25 cellular contexts compared by ENCODE assay signal in genomic region chr22:22058649-22059475, GRCh38.
DNase-seq lines count a peak whose midpoint lies in the region; ATAC-seq, FAIRE-seq and TF ChIP-seq lines count a peak whose summit lies in the region.
"Had no signal": no experiment of that assay in that cellular context is flagged by ENCODE, and none has a peak within 500 bp of the region (broad histone marks: within the 10 kb centered on the region; RNA-seq: fewer than 3 reads in every experiment).

No MANE protein-coding gene starts in this region.

- H3K23ac ChIP-seq in H1 (ENCODE audit: insufficient read length), result no peak overlapping the region

- no peaks in the 10 kb centered on the region for H3K36me3 Mint-ChIP-seq in activated T-cell treated with anti-CD3 and anti-CD28 coated beads, Interleukin-2, amount 50 U/mL, for 24 hours (ENCODE audit: low read depth)
- H3K36me3 Mint-ChIP-seq: natural killer cell had no signal

- H3K4me3 Mint-ChIP-seq in activated T-cell treated with anti-CD3 and anti-CD28 coated beads, Interleukin-2, amount 50 U/mL, for 24 hours, result no peak overlapping the region
- H3K4me3 Mint-ChIP-seq: activated CD4-positive, alpha-beta memory T cell treated with anti-CD3 and anti-CD28 coated beads, Interleukin-2, amount 10 ng/mL, durations not matched to agents 7 days and 5 days; HFFc6; natural killer cell; stimulated activated naive CD8-positive, alpha-beta T cell treated with anti-CD3 and anti-CD28 coated beads, Interleukin-15, amount 100 ng/mL, for 72 hours had no signal

- H3K56ac ChIP-seq in H1 (replicated peaks; ENCODE audit: insufficient read length, low read depth, low read length), result no peak overlapping the region

- no peak for TF ChIP-seq EP300 in H1 (IDR thresholded peaks at IDR 0.05; ENCODE audit: borderline replicate concordance in 1 of 2, low read depth in 2 of 2, low read length in 2 of 2)

- H3K18ac ChIP-seq in H1 (ENCODE audit: extremely low read depth, low read length), result no peak overlapping the region

- no peak overlapping the region for H3K27ac ChIP-seq in H1 (ENCODE audit: low read depth, low read length)
- H3K27ac ChIP-seq: pancreas, right atrium auricular region, tibial artery had no signal

- peaks cover 56% of the 10 kb centered on the region for H3K27me3 Mint-ChIP-seq in activated T-cell treated with anti-CD3 and anti-CD28 coated beads, Interleukin-2, amount 50 U/mL, for 24 hours

- no peak overlapping the region for H4K5ac ChIP-seq in H1 (ENCODE audit: insufficient read length, low read depth, low read length)

- TF ChIP-seq RAD21 in H1 (IDR thresholded peaks at IDR 0.05 in 1 of 2, conservative IDR thresholded peaks at IDR 0.05 in 1 of 2; ENCODE audit: low read depth in 2 of 2, low read length in 2 of 2), result no peak

- H3K23me2 ChIP-seq in H1 (ENCODE audit: low read depth, low read length), result no peaks in the 10 kb centered on the region

- H3K4me1 Mint-ChIP-seq in activated T-cell treated with anti-CD3 and anti-CD28 coated beads, Interleukin-2, amount 50 U/mL, for 24 hours (ENCODE audit: low read depth), result no peaks in the 10 kb centered on the region
- H3K4me1 Mint-ChIP-seq: natural killer cell had no signal

- CTCF ChIA-PET in H1 (lab: Charles Lee; ENCODE audit: partially characterized antibody), result interaction anchor here (0.6 to 3.3 kb wide), 10 partner anchors 9 to 313 kb away, joined by 3 to 19 read pairs (median 4); partner anchors contain the start of gene PPM1F

- H3K14ac ChIP-seq in H1 (ENCODE audit: insufficient read length), result no peak overlapping the region

- H3K9me3 Mint-ChIP-seq in activated T-cell treated with anti-CD3 and anti-CD28 coated beads, Interleukin-2, amount 50 U/mL, for 24 hours, result no peaks in the 10 kb centered on the region
- H3K9me3 Mint-ChIP-seq: activated CD4-positive, alpha-beta memory T cell treated with anti-CD3 and anti-CD28 coated beads, Interleukin-2, amount 10 ng/mL, durations not matched to agents 7 days and 5 days; HFFc6; natural killer cell; stimulated activated naive CD8-positive, alpha-beta T cell treated with anti-CD3 and anti-CD28 coated beads, Interleukin-15, amount 100 ng/mL, for 72 hours had no signal

- H2BK120ac ChIP-seq in H1 (replicated peaks; ENCODE audit: low read depth, low read length), result no peak overlapping the region

- H3K27ac Mint-ChIP-seq in activated T-cell treated with anti-CD3 and anti-CD28 coated beads, Interleukin-2, amount 50 U/mL, for 24 hours, result no peak overlapping the region
- H3K27ac Mint-ChIP-seq: activated CD4-positive, alpha-beta memory T cell treated with anti-CD3 and anti-CD28 coated beads, Interleukin-2, amount 10 ng/mL, durations not matched to agents 7 days and 5 days; HFFc6; natural killer cell; stimulated activated naive CD8-positive, alpha-beta T cell treated with anti-CD3 and anti-CD28 coated beads, Interleukin-15, amount 100 ng/mL, for 72 hours had no signal

- H3K36me3 ChIP-seq in H1 (ENCODE audit: control insufficient read depth in 2 of 4, insufficient read depth in 4 of 4, low read length in 3 of 4), result no peaks in the 10 kb centered on the region
- H3K36me3 ChIP-seq: pancreas, right atrium auricular region, tibial artery had no signal

- no peak overlapping the region for H2BK20ac ChIP-seq in H1 (ENCODE audit: low read length)

- no peak overlapping the region for H2BK15ac ChIP-seq in H1 (ENCODE audit: low read length)

- no peak for ATAC-seq in HG02642 (IDR thresholded peaks at IDR 0.05; ENCODE audit: poor library complexity, unreplicated experiment)
- ATAC-seq: natural killer cell; pancreas; stimulated activated naive CD8-positive, alpha-beta T cell treated with anti-CD3 and anti-CD28 coated beads, Interleukin-15, amount 100 ng/mL, for 72 hours had no signal

- TF ChIP-seq CTCF in NB4 (IDR thresholded peaks at IDR 0.05; ENCODE audit: low read depth, low read length) (no peak), H1 (IDR thresholded peaks at IDR 0.05; ENCODE audit: control extremely low read depth in 1 of 3, insufficient read depth in 1 of 3, low read depth in 1 of 3, low read length in 3 of 3) (no peak)

- no peak overlapping the region for H2AFZ ChIP-seq in H1 (ENCODE audit: low read length)

- H3K9me3 ChIP-seq in H1 (ENCODE audit: insufficient read depth in 2 of 2, low read depth in 1 of 2, low read length in 1 of 2), result no peaks in the 10 kb centered on the region
- H3K9me3 ChIP-seq: pancreas, right atrium auricular region, tibial artery had no signal

- no peaks in the 10 kb centered on the region for H3K79me2 ChIP-seq in H1 (ENCODE audit: control insufficient read depth in 1 of 2, insufficient read depth in 2 of 2, low read length in 2 of 2)

- H3K9ac ChIP-seq in H1 (replicated peaks in 1 of 4; ENCODE audit: extremely low read depth in 1 of 4, low read depth in 3 of 4, low read length in 3 of 4), result no peak overlapping the region

- H3K4me2 ChIP-seq in H1 (ENCODE audit: insufficient read depth in 1 of 2, low read depth in 2 of 2, low read length in 2 of 2), result no peak overlapping the region

- no peak overlapping the region for H2BK5ac ChIP-seq in H1 (ENCODE audit: low read depth, low read length)

- H3K79me1 ChIP-seq in H1 (ENCODE audit: low read depth, low read length), result no peaks in the 10 kb centered on the region

- H4K20me1 ChIP-seq in H1 (replicated peaks in 1 of 2; ENCODE audit: control insufficient read depth in 1 of 2, insufficient read depth in 2 of 2, low read length in 2 of 2), result no peaks in the 10 kb centered on the region

- FAIRE-seq in H1 (lab: Jason Lieb, UNC), result no peak
- FAIRE-seq: bronchial epithelial cell, HTR-8/SVneo, pancreas had no signal

- H3K4ac ChIP-seq in H1 (replicated peaks; ENCODE audit: insufficient read length, low read depth, low read length), result no peak overlapping the region

- peak; percentile 12 to 45 for DNase-seq in NOMO-1 (lab: John Stamatoyannopoulos, UW; ENCODE audit: unreplicated experiment in 2 of 2)
- DNase-seq in NOMO-1 treated with dmso at 0.1 percent for 144 hours (lab: John Stamatoyannopoulos, UW; ENCODE audit: unreplicated experiment), result no peak
- DNase-seq in NB4 (ENCODE audit: low read depth), result peak; percentile 38
- DNase-seq in H1 (ENCODE audit: low read depth in 1 of 2, low spot score in 2 of 2), result no peak
- DNase-seq in cortex of kidney (lab: John Stamatoyannopoulos, UW), result no peak
- DNase-seq in stimulated activated CD4-positive, alpha-beta T cell treated with anti-CD3 and anti-CD28 coated beads, Interleukin-4, amount 100 ng/mL, for 24 hours, result no peak
- no peak for DNase-seq in activated T-cell treated with anti-CD3 and anti-CD28 coated beads, Interleukin-2, amount 50 U/mL, for 24 hours
- DNase-seq: 8988T; activated CD4-positive, alpha-beta memory T cell treated with anti-CD3 and anti-CD28 coated beads, Interleukin-2, amount 10 ng/mL, durations not matched to agents 7 days and 5 days; activated CD4-positive, CD25-positive, alpha-beta regulatory T cell; activated T-cell treated with anti-CD3 and anti-CD28 coated beads for 4 hours; amniotic stem cell; HFFc6; natural killer cell; NCI-H1105 treated with DMSO at 0.1 percent for 48 hours; NCI-H2107; pancreas; stimulated activated CD4-positive, alpha-beta T cell treated with anti-CD3 and anti-CD28 coated beads, Interleukin-4, amount 100 ng/mL, for 4 hours; stimulated activated naive CD8-positive, alpha-beta T cell treated with anti-CD3 and anti-CD28 coated beads, Interleukin-15, amount 100 ng/mL, for 72 hours; T1000; tibial artery had no signal

- H2AK5ac ChIP-seq in H1 (ENCODE audit: low read depth, low read length), result no peak overlapping the region

- POLR2A ChIA-PET in H1 (lab: Charles Lee; ENCODE audit: partially characterized antibody), result no interaction called here

- peaks cover 0 to 3% (median 0%) of the 10 kb centered on the region in 4 experiments; a peak in 3 of 7 replicates for H3K4me1 ChIP-seq in H1 (replicated peaks in 1 of 4; ENCODE audit: control insufficient read depth in 3 of 4, insufficient read depth in 4 of 4, low read length in 3 of 4)
- H3K4me1 ChIP-seq: pancreas had no signal

- H4K8ac ChIP-seq in H1 (ENCODE audit: extremely low read depth, insufficient read depth, low read length), result no peak overlapping the region

- H3K27me3 ChIP-seq in H1 (replicated peaks in 1 of 4; ENCODE audit: control insufficient read depth in 3 of 4, extremely low read depth in 1 of 4, insufficient read depth in 3 of 4, low read length in 3 of 4), result peaks cover 38 to 68% (median 62%) of the 10 kb centered on the region in 4 experiments
- H3K27me3 ChIP-seq: pancreas, right atrium auricular region had no signal

- no peak for TF ChIP-seq POLR2A in NB4 (IDR thresholded peaks at IDR 0.05; ENCODE audit: extremely low read depth, insufficient read length)
- no peak for TF ChIP-seq POLR2A in H1 (IDR thresholded peaks at IDR 0.05; ENCODE audit: control extremely low read depth in 1 of 2, low read depth in 2 of 2, low read length in 2 of 2)

- WGBS in H1 (ENCODE audit: extremely low coverage in 1 of 2, insufficient coverage in 1 of 2, insufficient read length in 1 of 2, insufficient replicate concordance in 2 of 2, low coverage in 1 of 2, low lambda C conversion rate in 2 of 2, missing lambda C conversion rate in 1 of 2), 2 experiments, result 81% methylated on average over 5 of the region's 5 CpGs; no CpG with 5 or more reads in 1 of the 2 experiments

- 0 out of 2 replicates have a peak overlapping the region, but pooled peaks have one; percentile 27 for H2BK12ac ChIP-seq in H1 (ENCODE audit: low read depth, low read length)

- no peak overlapping the region for H3K4me3 ChIP-seq in NB4 (ENCODE audit: low read depth, low read length)
- no peak overlapping the region for H3K4me3 ChIP-seq in H1 (ENCODE audit: extremely low read depth in 1 of 4, insufficient read depth in 2 of 4, low read depth in 3 of 4, low read length in 4 of 4)
- H3K4me3 ChIP-seq: pancreas, right atrium auricular region, tibial artery had no signal

- no peak overlapping the region for H4K91ac ChIP-seq in H1 (replicated peaks; ENCODE audit: insufficient read length, low read length)

TF ChIP-seq in H1, 55 proteins besides CTCF, POLR2A, EP300 and RAD21 (continues in another document):
- no peak for TF ChIP-seq CREB1 (IDR thresholded peaks at IDR 0.05)

Comparison
In these comparisons a context has a peak if more than half of its experiments do, and no peak if none do; other contexts are left out.
1. DNase-seq: peak in NOMO-1 (2 of 2) and NB4 (single experiment); none in NOMO-1 treated with dmso at 0.1 percent for 144 hours (single experiment), H1 (0 of 2), cortex of kidney (single experiment), stimulated activated CD4-positive, alpha-beta T cell treated with anti-CD3 and anti-CD28 coated beads, Interleukin-4, amount 100 ng/mL, for 24 hours (single experiment) and activated T-cell treated with anti-CD3 and anti-CD28 coated beads, Interleukin-2, amount 50 U/mL, for 24 hours (single experiment).